8 cellular contexts compared by ENCODE assay signal in genomic region chr12:3200032-3200617, GRCh38.
A peak's percentile ranks its signal among the peaks of the same experiment; 100 is the strongest.
DNase-seq lines count a peak whose midpoint lies in the region; ATAC-seq and TF ChIP-seq lines count a peak whose summit lies in the region.

No MANE protein-coding gene starts in this region.

- H3K27ac ChIP-seq in left lung (no peak overlapping the region), suprapubic skin (no peak overlapping the region)

- H3K4me1 Mint-ChIP-seq in chondrocyte (ENCODE audit: low read depth) = peaks cover 35% of the 10 kb centered on the region

- no peak for TF ChIP-seq EP300 in suprapubic skin (IDR thresholded peaks at IDR 0.05)

- no peak for TF ChIP-seq CTCF in chondrocyte (IDR thresholded peaks at IDR 0.05)
- TF ChIP-seq CTCF in left lung (IDR thresholded peaks at IDR 0.05) = no peak
- no peak for TF ChIP-seq CTCF in suprapubic skin (IDR thresholded peaks at IDR 0.05)

- peak; percentile 90 for ATAC-seq in left lung
- ATAC-seq in HG02981 (IDR thresholded peaks at IDR 0.05; ENCODE audit: unreplicated experiment) = no peak

- peaks cover 2% of the 10 kb centered on the region for H3K36me3 Mint-ChIP-seq in chondrocyte (ENCODE audit: low read depth)

- no peaks in the 10 kb centered on the region for H3K9me3 ChIP-seq in left lung
- H3K9me3 ChIP-seq in suprapubic skin = no peaks in the 10 kb centered on the region

- H3K27me3 ChIP-seq in left lung (peaks cover 6 to 40% of the 10 kb centered on the region in 2 donors), suprapubic skin (peaks cover 8% of the 10 kb centered on the region)

- H3K4me3 Mint-ChIP-seq in chondrocyte (ENCODE audit: unreplicated experiment) = peak overlapping the region; percentile 77

- no peak for TF ChIP-seq POLR2A in suprapubic skin (IDR thresholded peaks at IDR 0.05)

- H3K36me3 ChIP-seq in left lung (no peaks in the 10 kb centered on the region), suprapubic skin (no peaks in the 10 kb centered on the region)

- H3K27me3 Mint-ChIP-seq in chondrocyte (ENCODE audit: low read depth) = no peaks in the 10 kb centered on the region

- WGBS in suprapubic skin = under 1% methylated on average over 34 of the region's 49 CpGs

- H3K9me3 Mint-ChIP-seq in chondrocyte (ENCODE audit: low read depth) = no peaks in the 10 kb centered on the region

- peaks cover 12 to 42% of the 10 kb centered on the region in 2 donors for H3K4me1 ChIP-seq in left lung
- peaks cover 52% of the 10 kb centered on the region for H3K4me1 ChIP-seq in suprapubic skin

- H3K4me3 ChIP-seq in left lung (peak overlapping the region; percentile 27), suprapubic skin (peak overlapping the region; percentile 59)

- intact Hi-C loops in left lung (cut with DNase I) = loop anchor here in 1 of 2 donors (10.0 kb wide), 1 partner anchor 65 kb away; no protein-coding TSS in a partner anchor

- DNase-seq in DMS 273 treated with DMSO at 0.1 percent for 48 hours (lab: John Stamatoyannopoulos, UW) (peak; percentile 6), NCI-H345 treated with DMSO at 0.1 percent for 48 hours (lab: John Stamatoyannopoulos, UW; ENCODE audit: unreplicated experiment) (peak; percentile 23), chondrocyte (ENCODE audit: low spot score) (no peak), left lung (peak in 1 of 2 donors; percentile 86), suprapubic skin (ENCODE audit: low spot score in 2 of 2) (no peak), inferior parietal cortex (ENCODE audit: extremely low spot score) (no peak), cerebellar nuclear complex (lab: John Stamatoyannopoulos, UW) (no peak)

- H3K27ac Mint-ChIP-seq in chondrocyte (ENCODE audit: unreplicated experiment) = no peak overlapping the region

Comparison
In these comparisons a context has a peak if more than half of its experiments do, and no peak if none do; other contexts are left out.
1. DNase-seq: peak in DMS 273 treated with DMSO at 0.1 percent for 48 hours (single experiment) and NCI-H345 treated with DMSO at 0.1 percent for 48 hours (single experiment); none in chondrocyte (single experiment), suprapubic skin (0 of 2), inferior parietal cortex (single experiment) and cerebellar nuclear complex (0 of 2).